14 cellular contexts compared by ENCODE assay signal in genomic region chr7:148702876-148703670, GRCh38. TPM values are rescaled to one million over a fixed set of nuclear protein-coding genes. Genes with fewer than 3 reads are reported as not detected.
DNase-seq lines count a peak whose midpoint lies in the region; ATAC-seq and TF ChIP-seq lines count a peak whose summit lies in the region.
"Had no signal": no experiment of that assay in that cellular context is flagged by ENCODE, and none has a peak within 500 bp of the region (broad histone marks: within the 10 kb centered on the region; RNA-seq: fewer than 3 reads in every experiment).

No MANE protein-coding gene starts in this region.

- intact Hi-C loops in esophagus squamous epithelium (cut with DNase I), result no loop called here

- peaks cover 3% of the 10 kb centered on the region for H3K36me3 Mint-ChIP-seq in T-helper 2 cell treated with Interferon-gamma antibody and Interleukin-4, amounts not matched to agents 5 μg/mL and 100 μg/mL, for 36 hours (ENCODE audit: low read depth)
- H3K36me3 Mint-ChIP-seq in neural progenitor cell, result peaks cover 29% of the 10 kb centered on the region

- no peaks in the 10 kb centered on the region for H3K9me2 ChIP-seq in MM.1S (replicated peaks; ENCODE audit: insufficient read depth, low read length)

- TF ChIP-seq POLR2A in esophagus squamous epithelium (IDR thresholded peaks at IDR 0.05), result no peak

- H3K4me2 ChIP-seq in MM.1S (ENCODE audit: low read depth, low read length) (peak overlapping the region; percentile 82; the same call in 1 of the 2 replicates), neural progenitor cell (peak overlapping the region; percentile 34)
- H3K4me2 ChIP-seq: smooth muscle cell had no signal

- H3K27me3 Mint-ChIP-seq in T-helper 2 cell treated with Interferon-gamma antibody and Interleukin-4, amounts not matched to agents 5 μg/mL and 100 μg/mL, for 36 hours (ENCODE audit: low read depth), result no peaks in the 10 kb centered on the region
- no peaks in the 10 kb centered on the region for H3K27me3 Mint-ChIP-seq in neural progenitor cell (ENCODE audit: insufficient read depth, low read depth)
- H3K27me3 Mint-ChIP-seq: activated CD4-positive, alpha-beta memory T cell treated with anti-CD3 and anti-CD28 coated beads, Interleukin-2, amount 10 ng/mL, durations not matched to agents 7 days and 5 days had no signal

- H3K4me1 ChIP-seq in MM.1S (ENCODE audit: low read length) (peaks cover 59% of the 10 kb centered on the region), neural progenitor cell (peaks cover 60% of the 10 kb centered on the region), esophagus squamous epithelium (peaks cover 22 to 79% (median 38%) of the 10 kb centered on the region in 3 donors)

- H3K27ac ChIP-seq in MM.1S (ENCODE audit: low read length) (no peak overlapping the region), neural progenitor cell (no peak overlapping the region), esophagus squamous epithelium (no peak overlapping the region)
- H3K27ac ChIP-seq: esophagus muscularis mucosa had no signal

- no peaks in the 10 kb centered on the region for H3K9me3 ChIP-seq in MM.1S (replicated peaks; ENCODE audit: insufficient read depth, low read length)
- no peaks in the 10 kb centered on the region for H3K9me3 ChIP-seq in neural progenitor cell (ENCODE audit: low read depth)
- no peaks in the 10 kb centered on the region for H3K9me3 ChIP-seq in esophagus squamous epithelium
- H3K9me3 ChIP-seq: esophagus muscularis mucosa had no signal

- no peaks in the 10 kb centered on the region for H3K9me3 Mint-ChIP-seq in T-helper 2 cell treated with Interferon-gamma antibody and Interleukin-4, amounts not matched to agents 5 μg/mL and 100 μg/mL, for 36 hours
- peaks cover 15% of the 10 kb centered on the region for H3K9me3 Mint-ChIP-seq in neural progenitor cell
- H3K9me3 Mint-ChIP-seq: activated CD4-positive, alpha-beta memory T cell treated with anti-CD3 and anti-CD28 coated beads, Interleukin-2, amount 10 ng/mL, durations not matched to agents 7 days and 5 days; activated naive CD4-positive, alpha-beta T cell treated with anti-CD3 and anti-CD28 coated beads, Interleukin-2, amount 10 ng/mL, durations not matched to agents 7 days and 5 days had no signal

- no peak overlapping the region for H3K9ac ChIP-seq in MM.1S (ENCODE audit: low read length)
- H3K9ac ChIP-seq in neural progenitor cell, result no peak overlapping the region

- H3K27me3 ChIP-seq in MM.1S (replicated peaks; ENCODE audit: insufficient read depth, low read length), result no peaks in the 10 kb centered on the region
- no peaks in the 10 kb centered on the region for H3K27me3 ChIP-seq in neural progenitor cell
- H3K27me3 ChIP-seq in esophagus squamous epithelium, result no peaks in the 10 kb centered on the region
- H3K27me3 ChIP-seq: esophagus muscularis mucosa had no signal

- H3K36me3 ChIP-seq in MM.1S (replicated peaks; ENCODE audit: insufficient read depth, low read length) (no peaks in the 10 kb centered on the region), neural progenitor cell (no peaks in the 10 kb centered on the region), esophagus squamous epithelium (no peaks in the 10 kb centered on the region)
- H3K36me3 ChIP-seq: esophagus muscularis mucosa had no signal

- H3F3A ChIP-seq in MM.1S (ENCODE audit: insufficient read depth, low read length), result peaks cover 25% of the 10 kb centered on the region
- H3F3A ChIP-seq in neural progenitor cell (ENCODE audit: low read depth), result peaks cover 23% of the 10 kb centered on the region

- WGBS in esophagus squamous epithelium, 2 donors, result 73 to 87% methylated on average over 11 of the region's 11 CpGs

- peaks cover 48% of the 10 kb centered on the region for H3K4me1 Mint-ChIP-seq in T-helper 2 cell treated with Interferon-gamma antibody and Interleukin-4, amounts not matched to agents 5 μg/mL and 100 μg/mL, for 36 hours (ENCODE audit: low read depth)
- H3K4me1 Mint-ChIP-seq in neural progenitor cell, result peaks cover 28% of the 10 kb centered on the region

- peaks cover 61% of the 10 kb centered on the region for H4K20me1 ChIP-seq in MM.1S (ENCODE audit: insufficient read depth, low read length)
- peaks cover 76% of the 10 kb centered on the region for H4K20me1 ChIP-seq in neural progenitor cell (ENCODE audit: low read depth)

- H3K4me3 Mint-ChIP-seq in T-helper 2 cell treated with Interferon-gamma antibody and Interleukin-4, amounts not matched to agents 5 μg/mL and 100 μg/mL, for 36 hours, result peak overlapping the region; percentile 2
- H3K4me3 Mint-ChIP-seq in neural progenitor cell, result peak overlapping the region; percentile 0
- H3K4me3 Mint-ChIP-seq: activated CD4-positive, alpha-beta memory T cell treated with anti-CD3 and anti-CD28 coated beads, Interleukin-2, amount 10 ng/mL, durations not matched to agents 7 days and 5 days; activated naive CD4-positive, alpha-beta T cell treated with anti-CD3 and anti-CD28 coated beads, Interleukin-2, amount 10 ng/mL, durations not matched to agents 7 days and 5 days had no signal

- no peak for TF ChIP-seq CTCF in MM.1S (IDR thresholded peaks at IDR 0.05; ENCODE audit: low read length)
- TF ChIP-seq CTCF in neural progenitor cell (IDR thresholded peaks at IDR 0.05), result peak; percentile 14
- no peak for TF ChIP-seq CTCF in esophagus squamous epithelium (IDR thresholded peaks at IDR 0.05)

- ATAC-seq in HG02852 (IDR thresholded peaks at IDR 0.05; ENCODE audit: unreplicated experiment), result no peak

- H3K4me3 ChIP-seq in MM.1S (ENCODE audit: low read length) (no peak overlapping the region), neural progenitor cell (no peak overlapping the region), esophagus squamous epithelium (no peak overlapping the region)
- H3K4me3 ChIP-seq: esophagus muscularis mucosa, smooth muscle cell had no signal

- H3K79me2 ChIP-seq in MM.1S (ENCODE audit: low read length) (peaks cover 93% of the 10 kb centered on the region), neural progenitor cell (ENCODE audit: low read depth) (peaks cover 100% of the 10 kb centered on the region)

- no peak overlapping the region for H3K27ac Mint-ChIP-seq in T-helper 2 cell treated with Interferon-gamma antibody and Interleukin-4, amounts not matched to agents 5 μg/mL and 100 μg/mL, for 36 hours
- H3K27ac Mint-ChIP-seq in neural progenitor cell, result no peak overlapping the region
- H3K27ac Mint-ChIP-seq: activated CD4-positive, alpha-beta memory T cell treated with anti-CD3 and anti-CD28 coated beads, Interleukin-2, amount 10 ng/mL, durations not matched to agents 7 days and 5 days; activated naive CD4-positive, alpha-beta T cell treated with anti-CD3 and anti-CD28 coated beads, Interleukin-2, amount 10 ng/mL, durations not matched to agents 7 days and 5 days had no signal

- no peak for DNase-seq in T-helper 2 cell treated with Interferon-gamma antibody and Interleukin-4, amounts not matched to agents 5 μg/mL and 100 μg/mL, for 36 hours (ENCODE audit: low spot score)
- no peak for DNase-seq in T-helper 2 cell
- no peak for DNase-seq in MM.1S
- DNase-seq in dermis blood vessel endothelial cell, result peak; percentile 7
- DNase-seq in neural progenitor cell (ENCODE audit: low spot score), result no peak
- no peak for DNase-seq in esophagus squamous epithelium (lab: John Stamatoyannopoulos, UW)
- DNase-seq in kidney glomerular epithelial cell (lab: John Stamatoyannopoulos, UW), result no peak
- DNase-seq: activated CD4-positive, alpha-beta memory T cell treated with anti-CD3 and anti-CD28 coated beads, Interleukin-2, amount 10 ng/mL, durations not matched to agents 7 days and 5 days; activated naive CD4-positive, alpha-beta T cell treated with anti-CD3 and anti-CD28 coated beads, Interleukin-2, amount 10 ng/mL, durations not matched to agents 7 days and 5 days; mesenchymal stem cell; NCI-H524 had no signal

- H2AFZ ChIP-seq in MM.1S (ENCODE audit: low read length), result no peak overlapping the region
- no peak overlapping the region for H2AFZ ChIP-seq in neural progenitor cell (replicated peaks)

RNA-seq across cellular contexts. Expression of gene CUL1, which starts 4.4 kb away (rescaled TPM):
- total RNA-seq in dermis blood vessel endothelial cell, result 48.8 and 71.1 TPM in 2 replicates
- 74.2 and 89.3 TPM in 2 replicates for total RNA-seq in neural progenitor cell (ENCODE audit: low replicate concordance)
- 10 to 100 TPM; 24.5 to 56.6 (median 45.9) TPM for total RNA-seq in esophagus squamous epithelium
